15 cellular contexts compared by ENCODE assay signal in genomic region chr20:2771631-2772080, GRCh38. TPM values are rescaled to one million over a fixed set of nuclear protein-coding genes. Genes with fewer than 3 reads are reported as not detected.
DNase-seq lines count a peak whose midpoint lies in the region; ATAC-seq, FAIRE-seq and TF ChIP-seq lines count a peak whose summit lies in the region.
"Had no signal": no experiment of that assay in that cellular context is flagged by ENCODE, and none has a peak within 500 bp of the region (broad histone marks: within the 10 kb centered on the region; RNA-seq: fewer than 3 reads in every experiment).

No MANE protein-coding gene starts in this region.

- DNase-seq in stimulated activated naive CD8-positive, alpha-beta T cell treated with anti-CD3 and anti-CD28 coated beads, Interleukin-15, amount 100 ng/mL, for 72 hours, result no peak
- DNase-seq in stimulated activated naive CD8-positive, alpha-beta T cell treated with anti-CD3 and anti-CD28 coated beads, Interleukin-15, Interleukin-2, amounts not matched to agents 100 U/mL and 50 U/mL, for 24 hours, result no peak
- peak; percentile 45 for DNase-seq in endothelial cell of umbilical vein (ENCODE audit: low read depth, low spot score)
- no peak for DNase-seq in SHP77 treated with DMSO at 0.1 percent for 48 hours (lab: John Stamatoyannopoulos, UW)
- DNase-seq in lower lobe of right lung, result no peak
- DNase-seq in sciatic nerve (ENCODE audit: low spot score), result no peak
- DNase-seq in NCI-H510A treated with DMSO at 0.1 percent for 48 hours (lab: John Stamatoyannopoulos, UW), result no peak
- DNase-seq: NCI-H1436, NCI-H510A, T-helper 2 cell had no signal

- no peak overlapping the region for H3K4me3 Mint-ChIP-seq in stimulated activated naive CD8-positive, alpha-beta T cell treated with anti-CD3 and anti-CD28 coated beads, Interleukin-15, amount 100 ng/mL, for 72 hours

- H3K9me1 ChIP-seq in endothelial cell of umbilical vein (replicated peaks; ENCODE audit: control insufficient read depth, extremely low read depth, insufficient read depth, low read length), result no peaks in the 10 kb centered on the region

- no peaks in the 10 kb centered on the region for H3K79me2 ChIP-seq in endothelial cell of umbilical vein (ENCODE audit: control insufficient read depth, insufficient read depth, low read length)

- H3K9me3 Mint-ChIP-seq in stimulated activated naive CD8-positive, alpha-beta T cell treated with anti-CD3 and anti-CD28 coated beads, Interleukin-15, amount 100 ng/mL, for 72 hours, result no peaks in the 10 kb centered on the region

- intact Hi-C loops in endothelial cell of umbilical vein (cut with micrococcal nuclease) (no loop called here), lower lobe of right lung (cut with DNase I) (no loop called here), sciatic nerve (cut with DNase I) (no loop called here)

- dilution Hi-C loops in endothelial cell of umbilical vein (cut with MboI; ENCODE audit: extremely low pct_ligation_motif_present, low sequenced_read_pairs), result no loop called here

- H3K9ac ChIP-seq in endothelial cell of umbilical vein (replicated peaks; ENCODE audit: extremely low read depth, insufficient read depth, low read length), result no peak overlapping the region

- POLR2A ChIA-PET in endothelial cell of umbilical vein (lab: Charles Lee), result no interaction called here

- peak overlapping the region; percentile 88 for H2AFZ ChIP-seq in endothelial cell of umbilical vein (ENCODE audit: low read depth, low read length)

- no peaks in the 10 kb centered on the region for H4K20me1 ChIP-seq in endothelial cell of umbilical vein (replicated peaks; ENCODE audit: control insufficient read depth, extremely low read depth, insufficient read depth, low read length)

- peaks cover 34% of the 10 kb centered on the region for H3K27me3 Mint-ChIP-seq in stimulated activated naive CD8-positive, alpha-beta T cell treated with anti-CD3 and anti-CD28 coated beads, Interleukin-15, amount 100 ng/mL, for 72 hours

- H3K4me1 Mint-ChIP-seq in stimulated activated naive CD8-positive, alpha-beta T cell treated with anti-CD3 and anti-CD28 coated beads, Interleukin-15, amount 100 ng/mL, for 72 hours, result peaks cover 6% of the 10 kb centered on the region

- TF ChIP-seq CTCF in endothelial cell of umbilical vein (IDR thresholded peaks at IDR 0.05; ENCODE audit: extremely low read depth in 1 of 2, insufficient read depth in 1 of 2, low read depth in 1 of 2, low read length in 2 of 2) (no peak), lower lobe of right lung (IDR thresholded peaks at IDR 0.05) (no peak)

- no peak overlapping the region for H3K27ac Mint-ChIP-seq in stimulated activated naive CD8-positive, alpha-beta T cell treated with anti-CD3 and anti-CD28 coated beads, Interleukin-15, amount 100 ng/mL, for 72 hours
- H3K27ac Mint-ChIP-seq: IgD-negative memory B cell had no signal

- H3K4me3 ChIP-seq in endothelial cell of umbilical vein (replicated peaks in 1 of 3; ENCODE audit: insufficient read depth in 1 of 3, low read depth in 1 of 3, low read length in 3 of 3) (no peak overlapping the region), lower lobe of right lung (no peak overlapping the region)
- H3K4me3 ChIP-seq: ascending aorta had no signal

- H3K4me1 ChIP-seq in endothelial cell of umbilical vein (ENCODE audit: control insufficient read depth, extremely low read depth, insufficient read depth, low read length) (peaks cover 11% of the 10 kb centered on the region), lower lobe of right lung (no peaks in the 10 kb centered on the region)

- H3K9me3 ChIP-seq in endothelial cell of umbilical vein (replicated peaks; ENCODE audit: control insufficient read depth, insufficient read depth, low read length) (no peaks in the 10 kb centered on the region), lower lobe of right lung (no peaks in the 10 kb centered on the region)
- H3K9me3 ChIP-seq: neutrophil had no signal

- no peaks in the 10 kb centered on the region for H3K36me3 ChIP-seq in endothelial cell of umbilical vein (ENCODE audit: control insufficient read depth in 2 of 2, extremely low read depth in 1 of 2, insufficient read depth in 2 of 2, low read length in 2 of 2)
- H3K36me3 ChIP-seq in lower lobe of right lung, result no peaks in the 10 kb centered on the region
- H3K36me3 ChIP-seq: ascending aorta, neutrophil had no signal

- BruUV-seq in endothelial cell of umbilical vein (replicated peaks; lab: Mats Ljungman, UMichigan), result no TSS peak

- FAIRE-seq in endothelial cell of umbilical vein (lab: Jason Lieb, UNC), result peak; percentile 76

- peak; percentile 31 for ATAC-seq in stimulated activated naive CD8-positive, alpha-beta T cell treated with anti-CD3 and anti-CD28 coated beads, Interleukin-15, amount 100 ng/mL, for 72 hours
- no peak for ATAC-seq in stimulated activated naive CD8-positive, alpha-beta T cell treated with anti-CD3 and anti-CD28 coated beads, Interleukin-15, Interleukin-2, amounts not matched to agents 100 U/mL and 50 U/mL, for 24 hours
- no peak for ATAC-seq in lower lobe of right lung
- ATAC-seq in sciatic nerve, result no peak

- H3K27me3 ChIP-seq in endothelial cell of umbilical vein (ENCODE audit: control insufficient read depth in 2 of 2, insufficient read depth in 2 of 2, low read length in 2 of 2) (peaks cover 0 to 2% of the 10 kb centered on the region in 2 experiments), lower lobe of right lung (ENCODE audit: low read depth) (peaks cover 17% of the 10 kb centered on the region)

- no peak for TF ChIP-seq POLR2A in endothelial cell of umbilical vein (IDR thresholded peaks at IDR 0.05; ENCODE audit: low read depth, low read length)

- peak overlapping the region; percentile 32 for H3K27ac ChIP-seq in endothelial cell of umbilical vein (ENCODE audit: insufficient read depth, low read depth, low read length)
- H3K27ac ChIP-seq in lower lobe of right lung, result no peak overlapping the region
- H3K27ac ChIP-seq: ascending aorta, neutrophil had no signal

- CTCF ChIA-PET in endothelial cell of umbilical vein (lab: Charles Lee), result interaction anchor here (0.7 kb wide), 1 partner anchor 11 kb away, joined by 3 read pairs; no protein-coding TSS in a partner anchor

- peak overlapping the region; percentile 19 for H3K4me2 ChIP-seq in endothelial cell of umbilical vein (ENCODE audit: insufficient read depth, low read length)

TF ChIP-seq in PFSK-1, 5 proteins besides CTCF, POLR2A, EP300 and RAD21:
- peak; percentile 69; the same call in 1 of the 2 replicates for TF ChIP-seq SIN3A (IDR thresholded peaks at IDR 0.05; ENCODE audit: borderline replicate concordance, insufficient read depth, low read length)
- TF ChIP-seq POLR2AphosphoS5 (IDR thresholded peaks at IDR 0.05; ENCODE audit: low read depth, low read length), result no peak
- peak; percentile 15 for TF ChIP-seq FOXP2 (optimal IDR thresholded peaks at IDR 0.05; ENCODE audit: borderline replicate concordance, extremely low read depth, extremely low read length, insufficient read depth)

TF ChIP-seq in endothelial cell of umbilical vein, 7 proteins besides CTCF, POLR2A, EP300 and RAD21 (continues in another document):
- TF ChIP-seq MYC (IDR thresholded peaks at IDR 0.05; ENCODE audit: low read depth, low read length), result no peak
- peak; percentile 46 for TF ChIP-seq POLR2AphosphoS5 (IDR thresholded peaks at IDR 0.05; ENCODE audit: insufficient read depth, low read depth, low read length)
- no peak for TF ChIP-seq JUN (IDR thresholded peaks at IDR 0.05; ENCODE audit: borderline replicate concordance, insufficient read depth, insufficient read length, low read depth)
- no peak for TF ChIP-seq EZH2 (IDR thresholded peaks at IDR 0.05; ENCODE audit: borderline replicate concordance, low read depth, low read length, severe bottlenecking)
- TF ChIP-seq, protein P1, sequence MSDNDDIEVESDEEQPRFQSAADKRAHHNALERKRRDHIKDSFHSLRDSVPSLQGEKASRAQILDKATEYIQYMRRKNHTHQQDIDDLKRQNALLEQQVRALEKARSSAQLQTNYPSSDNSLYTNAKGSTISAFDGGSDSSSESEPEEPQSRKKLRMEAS (IDR thresholded peaks at IDR 0.05; ENCODE audit: insufficient read depth, insufficient read length), result peak; percentile 45
- no peak for TF ChIP-seq GATA2 (IDR thresholded peaks at IDR 0.05; ENCODE audit: insufficient read depth, insufficient read length, low read depth, low read length)

RNA-seq across cellular contexts. Expression of gene CPXM1, which starts 28.8 kb away (rescaled TPM):
- polyA plus RNA-seq in PFSK-1 (2012; ENCODE audit: insufficient read length, low read depth), result 199 TPM
- total RNA-seq in endothelial cell of umbilical vein (9.3 and 20.3 TPM in 2 replicates), lower lobe of right lung (10.2 TPM), sciatic nerve (5.9 TPM)
- 18.9 and 21.3 TPM in 2 replicates for polyA plus RNA-seq in endothelial cell of umbilical vein
- polyA plus RNA-seq in endothelial cell of umbilical vein (2011; cell fraction: cytosol; rRNA removed), result 9.4 and 13.5 TPM in 2 replicates
- 28.8 and 35.4 TPM in 2 replicates for polyA plus RNA-seq in endothelial cell of umbilical vein (2011; cell fraction: nucleus; rRNA removed)
- polyA plus RNA-seq in endothelial cell of umbilical vein (2012), result 9.6 and 26.4 TPM in 2 replicates
- polyA minus RNA-seq in endothelial cell of umbilical vein, result 7.7 and 9.8 TPM in 2 replicates
- not detected for polyA minus RNA-seq in endothelial cell of umbilical vein (2011; cell fraction: cytosol; rRNA and poly(A)+ RNA removed)
- 3.2 and 5.4 TPM in 2 replicates for polyA minus RNA-seq in endothelial cell of umbilical vein (2011; cell fraction: nucleus; rRNA and poly(A)+ RNA removed)
- total RNA-seq: ascending aorta had no signal

RNA-seq across cellular contexts. Expression of gene C20orf141, which starts 43.1 kb away (rescaled TPM):
- not detected for polyA plus RNA-seq in PFSK-1 (2012; ENCODE audit: insufficient read length, low read depth)
- total RNA-seq in endothelial cell of umbilical vein (not detected in 2 replicates), lower lobe of right lung (not detected), sciatic nerve (not detected)
- not detected in 2 replicates for polyA plus RNA-seq in endothelial cell of umbilical vein
- not detected in 2 replicates for polyA plus RNA-seq in endothelial cell of umbilical vein (2011; cell fraction: cytosol; rRNA removed)
- polyA plus RNA-seq in endothelial cell of umbilical vein (2011; cell fraction: nucleus; rRNA removed), result not detected in 2 replicates
- polyA plus RNA-seq in endothelial cell of umbilical vein (2012), result not detected in 2 replicates
- polyA minus RNA-seq in endothelial cell of umbilical vein, result not detected in 2 replicates
- polyA minus RNA-seq in endothelial cell of umbilical vein (2011; cell fraction: cytosol; rRNA and poly(A)+ RNA removed), result not detected
- not detected in 2 replicates for polyA minus RNA-seq in endothelial cell of umbilical vein (2011; cell fraction: nucleus; rRNA and poly(A)+ RNA removed)
- total RNA-seq: ascending aorta, skeletal muscle tissue had no signal
- polyA plus RNA-seq: IgD-negative memory B cell had no signal

RNA-seq across cellular contexts. Expression of gene TMEM239, which starts 44.5 kb away (rescaled TPM):
- not detected for polyA plus RNA-seq in PFSK-1 (2012; ENCODE audit: insufficient read length, low read depth)
- total RNA-seq in endothelial cell of umbilical vein (not detected in 2 replicates), lower lobe of right lung (not detected), sciatic nerve (not detected)
- not detected in 2 replicates for polyA plus RNA-seq in endothelial cell of umbilical vein
- polyA plus RNA-seq in endothelial cell of umbilical vein (2011; cell fraction: cytosol; rRNA removed), result not detected in 2 replicates
- not detected in 2 replicates for polyA plus RNA-seq in endothelial cell of umbilical vein (2011; cell fraction: nucleus; rRNA removed)
- not detected in 2 replicates for polyA plus RNA-seq in endothelial cell of umbilical vein (2012)
- not detected in 2 replicates for polyA minus RNA-seq in endothelial cell of umbilical vein
- not detected for polyA minus RNA-seq in endothelial cell of umbilical vein (2011; cell fraction: cytosol; rRNA and poly(A)+ RNA removed)
- not detected in 2 replicates for polyA minus RNA-seq in endothelial cell of umbilical vein (2011; cell fraction: nucleus; rRNA and poly(A)+ RNA removed)
- total RNA-seq: ascending aorta, skeletal muscle tissue had no signal
- polyA plus RNA-seq: IgD-negative memory B cell had no signal
